In genomic region chr4:2696423-2696822, GRCh38 we compare ENCODE assay signal across 10 cellular contexts. TPM values are rescaled to one million over a fixed set of nuclear protein-coding genes. Genes with fewer than 3 reads are reported as not detected.
A peak's percentile ranks its signal among the peaks of the same experiment; 100 is the strongest.
DNase-seq lines count a peak whose midpoint lies in the region; ATAC-seq, FAIRE-seq and TF ChIP-seq lines count a peak whose summit lies in the region.
"Had no signal": no experiment of that assay in that cellular context is flagged by ENCODE, and none has a peak within 500 bp of the region (broad histone marks: within the 10 kb centered on the region; RNA-seq: fewer than 3 reads in every experiment).

No MANE protein-coding gene starts in this region.

- no peak overlapping the region for H3K4me3 Mint-ChIP-seq in activated CD4-positive, alpha-beta T cell treated with anti-CD3 and anti-CD28 coated beads for 36 hours
- H3K4me3 Mint-ChIP-seq: activated T-cell treated with anti-CD3 and anti-CD28 coated beads, Interleukin-2, amount 50 U/mL, for 4 hours had no signal

- H2AFZ ChIP-seq in MM.1S (ENCODE audit: low read length) = no peak overlapping the region

- H3K9me3 Mint-ChIP-seq in activated CD4-positive, alpha-beta T cell treated with anti-CD3 and anti-CD28 coated beads for 36 hours (ENCODE audit: low read depth) = no peaks in the 10 kb centered on the region
- H3K9me3 Mint-ChIP-seq: activated T-cell treated with anti-CD3 and anti-CD28 coated beads, Interleukin-2, amount 50 U/mL, for 4 hours had no signal

- intact Hi-C loops in activated CD4-positive, alpha-beta T cell treated with anti-CD3 and anti-CD28 coated beads for 36 hours (cut with DNase I, micrococcal nuclease) = no loop called here

- H3K4me1 Mint-ChIP-seq in activated CD4-positive, alpha-beta T cell treated with anti-CD3 and anti-CD28 coated beads for 36 hours = peaks cover 22% of the 10 kb centered on the region

- H3K4me2 ChIP-seq in MM.1S (ENCODE audit: low read depth, low read length) = peak overlapping the region; percentile 72

- CTCF ChIA-PET in activated CD4-positive, alpha-beta T cell treated with anti-CD3 and anti-CD28 coated beads for 36 hours (lab: Charles Lee) = interaction anchor here (0.7 to 1.1 kb wide), 2 partner anchors 17 to 280 kb away, joined by 3 read pairs; no protein-coding TSS in a partner anchor

- FAIRE-seq in D721Med (lab: Jason Lieb, UNC) (no peak), urothelium cell line (lab: Jason Lieb, UNC) (no peak)

- H3K9me2 ChIP-seq in MM.1S (replicated peaks; ENCODE audit: insufficient read depth, low read length) = no peaks in the 10 kb centered on the region

- peaks cover 71% of the 10 kb centered on the region for H3K36me3 Mint-ChIP-seq in activated CD4-positive, alpha-beta T cell treated with anti-CD3 and anti-CD28 coated beads for 36 hours (ENCODE audit: low read depth)

- H3K27me3 ChIP-seq in MM.1S (replicated peaks; ENCODE audit: insufficient read depth, low read length) (no peaks in the 10 kb centered on the region), neutrophil (no peaks in the 10 kb centered on the region)

- H3K36me3 ChIP-seq in MM.1S (replicated peaks; ENCODE audit: insufficient read depth, low read length) (0 out of 2 replicates have a peak, but pooled peaks cover 3% of the 10 kb centered on the region), neutrophil (peaks cover 97% of the 10 kb centered on the region)

- H3K4me1 ChIP-seq in MM.1S (ENCODE audit: low read length) (peaks cover 17% of the 10 kb centered on the region), neutrophil (ENCODE audit: control insufficient read depth in 1 of 2, insufficient read depth in 1 of 2, low read depth in 1 of 2, low read length in 1 of 2) (no peaks in the 10 kb centered on the region)

- H3K9ac ChIP-seq in MM.1S (ENCODE audit: low read length) = peak overlapping the region; percentile 37; the same call in 1 of the 2 replicates

- peak overlapping the region; percentile 7 for H3K27ac Mint-ChIP-seq in activated CD4-positive, alpha-beta T cell treated with anti-CD3 and anti-CD28 coated beads for 36 hours

- no peak overlapping the region for H3K4me3 ChIP-seq in MM.1S (ENCODE audit: low read length)
- no peak overlapping the region for H3K4me3 ChIP-seq in neutrophil (ENCODE audit: low read depth in 1 of 2, low read length in 1 of 2)

- no peak for ATAC-seq in activated CD4-positive, alpha-beta T cell treated with anti-CD3 and anti-CD28 coated beads for 36 hours
- ATAC-seq in HG02759 (IDR thresholded peaks at IDR 0.05; ENCODE audit: unreplicated experiment) = peak; percentile 94
- ATAC-seq: activated T-cell treated with anti-CD3 and anti-CD28 coated beads, Interleukin-2, amount 50 U/mL, for 4 hours; HCT116 had no signal

- POLR2A ChIA-PET in activated CD4-positive, alpha-beta T cell treated with anti-CD3 and anti-CD28 coated beads for 36 hours (lab: Charles Lee) = no interaction called here

- TF ChIP-seq CTCF in MM.1S (IDR thresholded peaks at IDR 0.05; ENCODE audit: low read length) (peak; percentile 36), neutrophil (IDR thresholded peaks at IDR 0.05) (no peak), D721Med (IDR thresholded peaks at IDR 0.05; ENCODE audit: insufficient read depth, missing control alignments) (no peak)

- H4K20me1 ChIP-seq in MM.1S (ENCODE audit: insufficient read depth, low read length) = peaks cover 3% of the 10 kb centered on the region; the same call in 1 of the 2 replicates

- H3K9me3 ChIP-seq in MM.1S (replicated peaks; ENCODE audit: insufficient read depth, low read length) = no peaks in the 10 kb centered on the region
- H3K9me3 ChIP-seq in neutrophil = no peaks in the 10 kb centered on the region

- H3K27ac ChIP-seq in MM.1S (ENCODE audit: low read length) (peak overlapping the region; percentile 80), neutrophil (peak overlapping the region; percentile 14)

- DNase-seq in activated CD4-positive, alpha-beta T cell treated with anti-CD3 and anti-CD28 coated beads for 36 hours = no peak
- no peak for DNase-seq in activated CD4-positive, alpha-beta T cell treated with anti-CD3 and anti-CD28 coated beads, Interleukin-2, amount 50 U/mL, for 1 hour
- DNase-seq in MM.1S (peak; percentile 96), D721Med (ENCODE audit: insufficient read length, low spot score) (no peak), urothelium cell line (ENCODE audit: low spot score) (no peak)
- no peak for DNase-seq in stimulated activated CD4-positive, alpha-beta T cell treated with anti-CD3 and anti-CD28 coated beads, Interleukin-15, amount 100 ng/mL, for 24 hours
- DNase-seq: activated T-cell treated with anti-CD3 and anti-CD28 coated beads, Interleukin-2, amount 50 U/mL, for 4 hours had no signal

- peaks cover 12% of the 10 kb centered on the region for H3F3A ChIP-seq in MM.1S (ENCODE audit: insufficient read depth, low read length)

- peaks cover 13% of the 10 kb centered on the region for H3K79me2 ChIP-seq in MM.1S (ENCODE audit: low read length)

- no peaks in the 10 kb centered on the region for H3K27me3 Mint-ChIP-seq in activated CD4-positive, alpha-beta T cell treated with anti-CD3 and anti-CD28 coated beads for 36 hours

RNA-seq across cellular contexts. Expression of gene TNIP2, which starts 59.7 kb away (rescaled TPM):
- total RNA-seq in activated CD4-positive, alpha-beta T cell treated with anti-CD3 and anti-CD28 coated beads for 36 hours = 10 to 100 TPM; 50.6 to 59.4 TPM
